12 cellular contexts compared by ENCODE assay signal in genomic region chr13:40681341-40682051, GRCh38. TPM values are rescaled to one million over a fixed set of nuclear protein-coding genes. Genes with fewer than 3 reads are reported as not detected.
DNase-seq lines count a peak whose midpoint lies in the region; ATAC-seq and TF ChIP-seq lines count a peak whose summit lies in the region.
"Had no signal": no experiment of that assay in that cellular context is flagged by ENCODE, and none has a peak within 500 bp of the region (broad histone marks: within the 10 kb centered on the region; RNA-seq: fewer than 3 reads in every experiment).

No MANE protein-coding gene starts in this region.

- H3K9me3 ChIP-seq in transverse colon: no peaks in the 10 kb centered on the region
- H3K9me3 ChIP-seq: esophagus squamous epithelium had no signal

- H3K4me1 ChIP-seq in transverse colon: peaks cover 0 to 6% (median 0%) of the 10 kb centered on the region in 4 donors
- H3K4me1 ChIP-seq: esophagus squamous epithelium, parathyroid adenoma had no signal

- H3K27me3 Mint-ChIP-seq in T-helper 1 cell treated with Interleukin-12 subunit alpha and Interleukin-12 subunit beta and Interleukin-4 antibody, amounts not matched to agents 30 μg/mL and 1 μg/mL, for 36 hours (ENCODE audit: low read depth): peaks cover under 1% of the 10 kb centered on the region

- intact Hi-C loops in left cardiac atrium (cut with DNase I): loop anchor here (2.0 to 10.0 kb wide), 3 partner anchors 607 to 734 kb away; no protein-coding TSS in a partner anchor
- intact Hi-C loops in transverse colon (cut with DNase I; ENCODE audit: low total_unique reads): loop anchor here (5.0 to 10.0 kb wide), 2 partner anchors 614 to 997 kb away; no protein-coding TSS in a partner anchor

- in situ Hi-C loops in transverse colon (cut with MboI; ENCODE audit: low pct_ligation_motif_present in 1 of 4, low pct_unique_long_range_greater_than_20kb in 1 of 4, low sequenced_read_pairs in 3 of 4): loop anchor here (5.0 to 25.0 kb wide), 5 partner anchors 607 to 994 kb away; no protein-coding TSS in a partner anchor

- TF ChIP-seq EP300 in transverse colon (IDR thresholded peaks at IDR 0.05; ENCODE audit: low read depth): no peak

- H3K27ac Mint-ChIP-seq in T-helper 1 cell treated with Interleukin-12 subunit alpha and Interleukin-12 subunit beta and Interleukin-4 antibody, amounts not matched to agents 30 μg/mL and 1 μg/mL, for 36 hours: peak overlapping the region; percentile 12

- no peaks in the 10 kb centered on the region for H3K27me3 ChIP-seq in transverse colon
- H3K27me3 ChIP-seq: esophagus squamous epithelium had no signal

- ATAC-seq in left cardiac atrium: peak; percentile 57 to 64
- no peak for ATAC-seq in GM18870 (IDR thresholded peaks at IDR 0.05; ENCODE audit: unreplicated experiment)

- no peak overlapping the region for H3K4me3 Mint-ChIP-seq in T-helper 1 cell treated with Interleukin-12 subunit alpha and Interleukin-12 subunit beta and Interleukin-4 antibody, amounts not matched to agents 30 μg/mL and 1 μg/mL, for 36 hours

- no peak for TF ChIP-seq POLR2A in transverse colon (IDR thresholded peaks at IDR 0.05)

- H3K4me3 ChIP-seq in transverse colon: no peak overlapping the region
- H3K4me3 ChIP-seq: esophagus squamous epithelium had no signal

- 60 to 82% methylated on average over 1 to 7 of the region's 7 CpGs for WGBS in transverse colon (ENCODE audit: low coverage in 1 of 2), 2 donors

- no peaks in the 10 kb centered on the region for H3K9me3 Mint-ChIP-seq in T-helper 1 cell treated with Interleukin-12 subunit alpha and Interleukin-12 subunit beta and Interleukin-4 antibody, amounts not matched to agents 30 μg/mL and 1 μg/mL, for 36 hours

- no peak overlapping the region for H3K27ac ChIP-seq in transverse colon
- H3K27ac ChIP-seq: esophagus squamous epithelium, parathyroid adenoma had no signal

- no peaks in the 10 kb centered on the region for H3K36me3 ChIP-seq in transverse colon
- H3K36me3 ChIP-seq: esophagus squamous epithelium had no signal

- H3K4me1 Mint-ChIP-seq in T-helper 1 cell treated with Interleukin-12 subunit alpha and Interleukin-12 subunit beta and Interleukin-4 antibody, amounts not matched to agents 30 μg/mL and 1 μg/mL, for 36 hours (ENCODE audit: low read depth): peaks cover 5% of the 10 kb centered on the region

- H3K36me3 Mint-ChIP-seq in T-helper 1 cell treated with Interleukin-12 subunit alpha and Interleukin-12 subunit beta and Interleukin-4 antibody, amounts not matched to agents 30 μg/mL and 1 μg/mL, for 36 hours (ENCODE audit: low read depth): peaks cover 2% of the 10 kb centered on the region

- no peak for TF ChIP-seq CTCF in transverse colon (IDR thresholded peaks at IDR 0.05)

- DNase-seq in T-helper 1 cell: no peak
- peak; percentile 46 for DNase-seq in OCI-M2 (lab: John Stamatoyannopoulos, UW; ENCODE audit: unreplicated experiment)
- DNase-seq in left cardiac atrium: peak; percentile 34
- peak; percentile 83 for DNase-seq in pulmonary artery endothelial cell (ENCODE audit: low read depth, low spot score)
- no peak for DNase-seq in NCI-H345 treated with DMSO at 0.1 percent for 48 hours (lab: John Stamatoyannopoulos, UW; ENCODE audit: unreplicated experiment)
- no peak for DNase-seq in transverse colon
- DNase-seq: esophagus squamous epithelium; NCI-H1436; stimulated activated CD4-positive, alpha-beta T cell treated with anti-CD3 and anti-CD28 coated beads, Interleukin-4, amount 100 ng/mL, for 24 hours had no signal

RNA-seq across cellular contexts. Expression of gene FOXO1, which starts 15.1 kb away (rescaled TPM):
- total RNA-seq in left cardiac atrium (10 to 100 TPM; 22.9 to 31.5 TPM), pulmonary artery endothelial cell (23.5 and 25.2 TPM in 2 replicates), transverse colon (10 to 100 TPM; 19.1 to 48.9 (median 38.3) TPM)

Comparison
In these comparisons a context has a peak if more than half of its experiments do, and no peak if none do; other contexts are left out.
1. DNase-seq: peak in OCI-M2 (single experiment), left cardiac atrium (single experiment) and pulmonary artery endothelial cell (single experiment); none in T-helper 1 cell (0 of 5), NCI-H345 treated with DMSO at 0.1 percent for 48 hours (single experiment) and transverse colon (single experiment).